36 cellular contexts compared by ENCODE assay signal in the genomic region with DNA sequence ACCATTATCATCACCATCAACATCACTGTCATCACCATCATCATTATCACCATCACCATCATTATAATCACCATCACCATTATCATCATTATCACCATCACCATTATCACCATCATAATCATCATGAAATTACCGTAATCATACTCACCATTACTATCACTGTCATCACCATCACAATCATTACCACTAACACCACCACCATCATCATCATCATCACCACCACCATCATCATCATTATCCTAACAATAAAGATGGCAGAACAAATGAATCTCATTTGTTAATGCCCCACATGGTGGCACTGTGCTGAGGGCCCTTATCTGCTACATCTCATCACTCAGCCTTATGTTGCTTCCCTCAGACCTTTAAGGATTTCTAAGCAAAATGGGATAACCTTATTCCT. TPM values are rescaled to one million over a fixed set of nuclear protein-coding genes. Genes with fewer than 3 reads are reported as not detected.
"Had no signal": no experiment of that assay in that cellular context is flagged by ENCODE, and none has a peak within 500 bp of the region (broad histone marks: within the 10 kb centered on the region; RNA-seq: fewer than 3 reads in every experiment).

No MANE protein-coding gene starts in this region.

- H3K36me3 ChIP-seq: neural progenitor cell, ovary, spleen, suprapubic skin, tibial artery, transverse colon, upper lobe of right lung, vagina had no signal

- H3K36me3 Mint-ChIP-seq: natural killer cell, neural progenitor cell had no signal

- H3K27ac ChIP-seq: neural progenitor cell, ovary, parathyroid adenoma, psoas muscle, skin epidermis, spleen, suprapubic skin, testis, tibial artery, transverse colon, upper lobe of right lung, vagina had no signal

- H2AFZ ChIP-seq: neural progenitor cell, parathyroid adenoma had no signal

- H3K79me2 ChIP-seq: parathyroid adenoma had no signal

- H3K9ac ChIP-seq: neural progenitor cell, parathyroid adenoma had no signal

- H3K27ac Mint-ChIP-seq: naive thymus-derived CD4-positive, alpha-beta T cell; natural killer cell; nephron; neural progenitor cell; progenitor cell of endocrine pancreas; stimulated activated memory B cell treated with anti-CD40 and anti-IgM and Interleukin-4, amounts not matched to agents 10 μg/mL and 1 μg/mL and 100 μg/mL, for 72 hours; stimulated activated naive CD8-positive, alpha-beta T cell treated with anti-CD3 and anti-CD28 coated beads, Interleukin-15, Interleukin-2, amounts not matched to agents 100 ng/mL and 50 ng/mL, for 24 hours; type B pancreatic cell had no signal

- H3K4me3 ChIP-seq: neural progenitor cell, ovary, psoas muscle, skin epidermis, smooth muscle cell, spleen, suprapubic skin, testis, tibial artery, transverse colon, upper lobe of right lung, vagina had no signal

- H3K9me3 ChIP-seq: testis had no signal

- H3K4me2 ChIP-seq: neural progenitor cell, smooth muscle cell had no signal

- H3K27me3 ChIP-seq: neural progenitor cell, ovary, spleen, suprapubic skin, testis, tibial artery, transverse colon, upper lobe of right lung, vagina had no signal

- H3K27me3 Mint-ChIP-seq: progenitor cell of endocrine pancreas; stimulated activated memory B cell treated with anti-CD40 and anti-IgM and Interleukin-4, amounts not matched to agents 10 μg/mL and 1 μg/mL and 100 μg/mL, for 72 hours; stimulated activated naive CD8-positive, alpha-beta T cell treated with anti-CD3 and anti-CD28 coated beads, Interleukin-15, Interleukin-2, amounts not matched to agents 100 ng/mL and 50 ng/mL, for 24 hours; type B pancreatic cell had no signal

- ATAC-seq: naive thymus-derived CD4-positive, alpha-beta T cell; natural killer cell; psoas muscle; right cardiac atrium; sciatic nerve; stimulated activated memory B cell treated with anti-CD40 and anti-IgM and Interleukin-4, amounts not matched to agents 10 μg/mL and 1 μg/mL and 100 μg/mL, for 72 hours; upper lobe of right lung had no signal

- H3K4me1 ChIP-seq: neural progenitor cell, parathyroid adenoma, psoas muscle, suprapubic skin, tibial artery, transverse colon, upper lobe of right lung, vagina had no signal

- H3K4me3 Mint-ChIP-seq: naive thymus-derived CD4-positive, alpha-beta T cell; natural killer cell; nephron; neural progenitor cell; stimulated activated memory B cell treated with anti-CD40 and anti-IgM and Interleukin-4, amounts not matched to agents 10 μg/mL and 1 μg/mL and 100 μg/mL, for 72 hours; stimulated activated naive CD8-positive, alpha-beta T cell treated with anti-CD3 and anti-CD28 coated beads, Interleukin-15, Interleukin-2, amounts not matched to agents 100 ng/mL and 50 ng/mL, for 24 hours; type B pancreatic cell had no signal

- H3K4me1 Mint-ChIP-seq: naive thymus-derived CD4-positive, alpha-beta T cell; nephron; neural progenitor cell had no signal

- DNase-seq: naive thymus-derived CD4-positive, alpha-beta T cell; natural killer cell; occipital lobe; ovary; posterior cingulate gyrus; psoas muscle; spleen; stimulated activated CD4-positive, alpha-beta T cell treated with anti-CD3 and anti-CD28 coated beads, Interleukin-12 subunit alpha, Interleukin-12 subunit beta, amount 100 ng/mL, for 4 hours; stimulated activated CD4-positive, alpha-beta T cell treated with anti-CD3 and anti-CD28 coated beads, Interleukin-1b, Interleukin-23, amount 100 ng/mL, for 48 hours; stimulated activated CD4-positive, alpha-beta T cell treated with anti-CD3 and anti-CD28 coated beads, Interleukin-4, amount 100 ng/mL, for 1 hour; stimulated activated CD4-positive, alpha-beta T cell treated with anti-CD3 and anti-CD28 coated beads, Interleukin-4, amount 100 ng/mL, for 4 hours; stimulated activated CD8-positive, alpha-beta memory T cell treated with anti-CD3 and anti-CD28 coated beads, Interleukin-4, amount 100 ng/mL, for 48 hours; stimulated activated naive CD4-positive, alpha-beta T cell treated with Interleukin-2 at 50 U/mL for 16 hours; substantia nigra; testis; tibial artery; transverse colon; upper lobe of right lung had no signal

RNA-seq across cellular contexts. Expression of gene PLA2G2E, which starts 9.4 kb away (rescaled TPM):
- total RNA-seq: naive thymus-derived CD4-positive, alpha-beta T cell; natural killer cell; occipital lobe; osteoblast; ovary; progenitor cell of endocrine pancreas; psoas muscle; renal cortical epithelial cell; right cardiac atrium; sciatic nerve; smooth muscle cell; spleen; testis; transverse colon; upper lobe of right lung; urinary bladder; vagina had no signal
- polyA plus RNA-seq: naive thymus-derived CD4-positive, alpha-beta T cell; neural cell; ovary; psoas muscle; right cardiac atrium; smooth muscle cell; spleen; thymus; urinary bladder had no signal

RNA-seq across cellular contexts. Expression of gene PLA2G2A, which starts 46.6 kb away (rescaled TPM):
- total RNA-seq: naive thymus-derived CD4-positive, alpha-beta T cell; natural killer cell; occipital lobe; osteoblast; renal cortical epithelial cell had no signal
- polyA plus RNA-seq: naive thymus-derived CD4-positive, alpha-beta T cell; neural cell had no signal
